In genomic region chr20:53774487-53775203, GRCh38 we compare ENCODE assay signal across 9 cellular contexts.
DNase-seq lines count a peak whose midpoint lies in the region; ATAC-seq, FAIRE-seq and TF ChIP-seq lines count a peak whose summit lies in the region.
"Had no signal": no experiment of that assay in that cellular context is flagged by ENCODE, and none has a peak within 500 bp of the region (broad histone marks: within the 10 kb centered on the region; RNA-seq: fewer than 3 reads in every experiment).

No MANE protein-coding gene starts in this region.

- peak; percentile 97 for FAIRE-seq in G401.6 (lab: Jason Lieb, UNC)

- no peaks in the 10 kb centered on the region for H3K36me3 Mint-ChIP-seq in activated CD4-positive, alpha-beta memory T cell treated with anti-CD3 and anti-CD28 coated beads, Interleukin-2, amount 10 ng/mL, durations not matched to agents 7 days and 5 days (ENCODE audit: low read depth)
- H3K36me3 Mint-ChIP-seq in CD8-positive, alpha-beta T cell = no peaks in the 10 kb centered on the region

- H3K36me3 ChIP-seq in CD8-positive, alpha-beta T cell (ENCODE audit: insufficient read depth, low read length) = no peaks in the 10 kb centered on the region

- H3K4me1 ChIP-seq in CD8-positive, alpha-beta T cell (ENCODE audit: insufficient read depth, low read length) = no peaks in the 10 kb centered on the region

- H3K27me3 ChIP-seq in CD8-positive, alpha-beta T cell (ENCODE audit: insufficient read depth, low read length) = no peaks in the 10 kb centered on the region

- no peaks in the 10 kb centered on the region for H3K27me3 Mint-ChIP-seq in activated CD4-positive, alpha-beta memory T cell treated with anti-CD3 and anti-CD28 coated beads, Interleukin-2, amount 10 ng/mL, durations not matched to agents 7 days and 5 days
- H3K27me3 Mint-ChIP-seq in CD8-positive, alpha-beta T cell (ENCODE audit: low read depth) = no peaks in the 10 kb centered on the region

- DNase-seq in SW 1271 (lab: John Stamatoyannopoulos, UW) (peak; percentile 69 to 92), fibroblast of villous mesenchyme (ENCODE audit: low read depth) (peak; percentile 84), skeletal muscle cell (ENCODE audit: low read depth) (peak; percentile 81), NCI-H1092 treated with DMSO at 0.1 percent for 48 hours (lab: John Stamatoyannopoulos, UW) (no peak)
- DNase-seq in activated CD4-positive, alpha-beta memory T cell treated with anti-CD3 and anti-CD28 coated beads, Interleukin-2, amount 10 ng/mL, durations not matched to agents 7 days and 5 days = no peak
- DNase-seq in CD8-positive, alpha-beta T cell = no peak
- DNase-seq: central memory CD4-positive, alpha-beta T cell had no signal

- no peak for TF ChIP-seq CTCF in fibroblast of villous mesenchyme (IDR thresholded peaks at IDR 0.05; ENCODE audit: insufficient read depth, low read depth, low read length)
- TF ChIP-seq CTCF in CD8-positive, alpha-beta T cell (IDR thresholded peaks at IDR 0.05) = no peak

- POLR2A ChIA-PET in activated CD4-positive, alpha-beta memory T cell treated with anti-CD3 and anti-CD28 coated beads, Interleukin-2, amount 10 ng/mL, durations not matched to agents 7 days and 5 days (lab: Charles Lee) = no interaction called here
- POLR2A ChIA-PET in CD8-positive, alpha-beta T cell (lab: Charles Lee) = no interaction called here

- intact Hi-C loops in CD8-positive, alpha-beta T cell (cut with DNase I, micrococcal nuclease) = no loop called here

- H3K4me3 Mint-ChIP-seq in activated CD4-positive, alpha-beta memory T cell treated with anti-CD3 and anti-CD28 coated beads, Interleukin-2, amount 10 ng/mL, durations not matched to agents 7 days and 5 days = no peak overlapping the region
- H3K4me3 Mint-ChIP-seq in CD8-positive, alpha-beta T cell = no peak overlapping the region

- H3K9me3 Mint-ChIP-seq in activated CD4-positive, alpha-beta memory T cell treated with anti-CD3 and anti-CD28 coated beads, Interleukin-2, amount 10 ng/mL, durations not matched to agents 7 days and 5 days = no peaks in the 10 kb centered on the region
- H3K9me3 Mint-ChIP-seq in CD8-positive, alpha-beta T cell = no peaks in the 10 kb centered on the region

- no peaks in the 10 kb centered on the region for H3K4me1 Mint-ChIP-seq in activated CD4-positive, alpha-beta memory T cell treated with anti-CD3 and anti-CD28 coated beads, Interleukin-2, amount 10 ng/mL, durations not matched to agents 7 days and 5 days
- H3K4me1 Mint-ChIP-seq in CD8-positive, alpha-beta T cell (ENCODE audit: low read depth) = no peaks in the 10 kb centered on the region

- H3K4me3 ChIP-seq in fibroblast of villous mesenchyme (ENCODE audit: low read depth, low read length) (no peak overlapping the region), skeletal muscle cell (ENCODE audit: low read depth, low read length) (no peak overlapping the region)
- H3K4me3 ChIP-seq in CD8-positive, alpha-beta T cell (ENCODE audit: low read depth, low read length) = no peak overlapping the region

- CTCF ChIA-PET in activated CD4-positive, alpha-beta memory T cell treated with anti-CD3 and anti-CD28 coated beads, Interleukin-2, amount 10 ng/mL, durations not matched to agents 7 days and 5 days (lab: Charles Lee) = no interaction called here
- CTCF ChIA-PET in CD8-positive, alpha-beta T cell (lab: Charles Lee) = no interaction called here

- H3K27ac ChIP-seq in CD8-positive, alpha-beta T cell (ENCODE audit: low read depth, low read length) = no peak overlapping the region

- no peak overlapping the region for H3K27ac Mint-ChIP-seq in activated CD4-positive, alpha-beta memory T cell treated with anti-CD3 and anti-CD28 coated beads, Interleukin-2, amount 10 ng/mL, durations not matched to agents 7 days and 5 days
- no peak overlapping the region for H3K27ac Mint-ChIP-seq in CD8-positive, alpha-beta T cell

- ATAC-seq in HG02642 (IDR thresholded peaks at IDR 0.05; ENCODE audit: poor library complexity, unreplicated experiment) = no peak
- no peak for ATAC-seq in CD8-positive, alpha-beta T cell

- H3K9me3 ChIP-seq in CD8-positive, alpha-beta T cell (ENCODE audit: low read length) = no peaks in the 10 kb centered on the region

Comparison
In these comparisons a context has a peak if more than half of its experiments do, and no peak if none do; other contexts are left out.
1. DNase-seq: peak in SW 1271 (2 of 2), fibroblast of villous mesenchyme (single experiment) and skeletal muscle cell (single experiment); none in NCI-H1092 treated with DMSO at 0.1 percent for 48 hours (single experiment), activated CD4-positive, alpha-beta memory T cell treated with anti-CD3 and anti-CD28 coated beads, Interleukin-2, amount 10 ng/mL, durations not matched to agents 7 days and 5 days (single experiment) and CD8-positive, alpha-beta T cell (0 of 7).